ENCODE assay signal across 1 cellular context in the genomic region with DNA sequence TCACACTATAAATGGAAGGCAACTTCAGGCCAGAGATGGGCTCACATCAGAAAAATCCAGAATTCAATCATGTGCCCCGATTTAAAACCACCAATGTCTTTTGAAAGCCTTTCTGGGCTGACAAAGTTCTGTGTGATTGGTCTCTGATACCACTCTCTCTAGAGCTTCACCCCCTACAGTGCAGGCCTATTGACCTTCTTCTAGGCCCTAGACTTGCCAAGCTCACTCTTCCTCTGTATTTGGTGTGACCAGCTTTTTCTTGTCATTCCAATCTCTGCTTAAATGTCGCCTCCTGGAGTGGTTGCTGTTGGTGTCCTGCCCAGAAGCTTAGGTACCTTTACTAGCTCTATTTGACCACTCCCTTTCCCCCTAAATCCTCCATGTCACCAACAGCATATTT.
TF ChIP-seq lines count a peak whose summit lies in the region.

No MANE protein-coding gene starts in this region.

TF ChIP-seq in GM23338, 12 proteins besides CTCF, POLR2A, EP300 and RAD21:
- no peak for TF ChIP-seq ZNF462 (CRISPR knock-in tag; IDR thresholded peaks at IDR 0.05)
